ENCODE assay signal across 1 cellular context in genomic region chr6:136551103-136551502, GRCh38.
TF ChIP-seq lines count a peak whose summit lies in the region.

No MANE protein-coding gene starts in this region.

TF ChIP-seq in GM12878, 131 proteins besides CTCF, POLR2A, EP300 and RAD21:
- no peak for TF ChIP-seq HSF1 (IDR thresholded peaks at IDR 0.05; ENCODE audit: low read depth, low read length)
- no peak for TF ChIP-seq MAX (IDR thresholded peaks at IDR 0.05; ENCODE audit: low read depth, low read length)
- TF ChIP-seq MYB (IDR thresholded peaks at IDR 0.05; ENCODE audit: borderline replicate concordance, low read depth, low read length) = no peak
- no peak for TF ChIP-seq POLR2AphosphoS5 (IDR thresholded peaks at IDR 0.05; ENCODE audit: low read length)
